In the genomic region with DNA sequence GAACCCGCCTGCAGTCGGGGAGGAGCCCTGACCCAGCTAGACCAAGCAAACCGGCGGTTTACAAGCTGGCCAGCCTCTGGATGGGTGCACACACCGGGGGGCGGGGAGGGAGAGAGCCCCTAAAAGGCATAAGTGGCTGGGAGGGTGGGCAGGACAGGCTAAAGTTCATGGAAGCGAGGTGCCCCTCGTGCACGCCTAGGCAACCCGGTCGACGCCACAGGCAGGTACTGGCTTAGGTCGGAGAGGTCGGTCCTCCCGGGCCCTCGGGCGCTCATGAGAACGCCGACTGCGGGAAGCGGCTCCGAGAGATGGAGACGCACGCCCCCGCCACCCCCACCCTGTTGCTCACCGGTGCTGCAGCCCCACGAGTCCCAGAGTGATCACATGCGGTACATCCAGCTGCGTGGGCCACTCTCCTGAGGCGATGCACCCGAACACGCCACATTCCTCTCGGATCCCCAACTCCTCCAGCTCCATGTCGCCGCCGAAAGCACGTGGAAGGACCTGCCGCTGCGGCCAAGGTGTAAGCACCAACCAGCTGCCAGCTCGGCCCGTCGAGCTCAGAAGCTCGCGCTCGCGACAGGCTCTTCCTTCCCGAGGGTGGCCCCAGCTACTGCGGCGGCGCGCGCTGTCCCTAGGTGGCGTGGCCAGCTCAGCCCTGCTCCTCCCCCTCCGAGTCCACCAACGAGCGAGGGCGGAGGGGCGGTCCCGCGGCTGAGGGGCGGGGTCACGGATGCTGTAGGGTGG, we compare ENCODE assay signal across 8 cellular contexts. TPM values are rescaled to one million over a fixed set of nuclear protein-coding genes. Genes with fewer than 3 reads are reported as not detected.
DNase-seq lines count a peak whose midpoint lies in the region; ATAC-seq, FAIRE-seq and TF ChIP-seq lines count a peak whose summit lies in the region.

PPAT (minus strand) TSS at position 615 of the 747 bp plus-strand sequence; CDS start at position 477, 138 bp downstream.

- H4K20me1 ChIP-seq in BLaER1: peaks cover 84% of the 10 kb centered on the region

- FAIRE-seq in GM19239 (lab: Jason Lieb, UNC): peak; percentile 98

- H3K27ac ChIP-seq in BLaER1 (peak within 1 kb of the TSS; percentile 94), left lung (peak within 1 kb of the TSS; percentile 94 to 95)

- H3K9ac ChIP-seq in BLaER1: peak within 1 kb of the TSS; percentile 93

- intact Hi-C loops in left lung (cut with DNase I): no loop called here

- H3K4me3 ChIP-seq in BLaER1: peak within 1 kb of the TSS; percentile 81
- H3K4me3 ChIP-seq in left lung: peak within 1 kb of the TSS; percentile 77 to 80

- H3K9me3 ChIP-seq in BLaER1 (no peaks in the 10 kb centered on the region), left lung (no peaks in the 10 kb centered on the region)

- DNase-seq in GM19239 (ENCODE audit: insufficient read length, low spot score): peak; percentile 63
- peak; percentile 95 for DNase-seq in NCI-H748 (lab: John Stamatoyannopoulos, UW; ENCODE audit: unreplicated experiment)
- DNase-seq in activated CD4-positive, alpha-beta T cell treated with anti-CD3 and anti-CD28 coated beads, Interleukin-2, amount 50 U/mL, for 1 hour: peak; percentile 99
- peak; percentile 75 for DNase-seq in cortex of kidney (lab: John Stamatoyannopoulos, UW)
- DNase-seq in left lung: peak; percentile 99 to 100
- peak; percentile 98 for DNase-seq in stimulated activated CD4-positive, alpha-beta T cell treated with anti-CD3 and anti-CD28 coated beads, Interleukin-4, amount 100 ng/mL, for 24 hours

- H3K4me1 ChIP-seq in BLaER1: peaks cover 55% of the 10 kb centered on the region
- H3K4me1 ChIP-seq in left lung: peaks cover 0 to 28% of the 10 kb centered on the region in 2 donors

- peak; percentile 12 to 59 for TF ChIP-seq CTCF in left lung (IDR thresholded peaks at IDR 0.05)

- no peaks in the 10 kb centered on the region for H3K27me3 ChIP-seq in BLaER1
- no peaks in the 10 kb centered on the region for H3K27me3 ChIP-seq in left lung

- H3K4me2 ChIP-seq in BLaER1: peak within 1 kb of the TSS; percentile 89

- ATAC-seq in HG03457 (IDR thresholded peaks at IDR 0.05; ENCODE audit: unreplicated experiment) (peak; percentile 67), left lung (peak; percentile 94)

- H3K36me3 ChIP-seq in BLaER1 (peaks cover 14% of the 10 kb centered on the region; the same call in 1 of the 2 replicates), left lung (no peaks in the 10 kb centered on the region)

RNA-seq across cellular contexts. Expression of gene PPAT, which starts in this region (rescaled TPM):
- total RNA-seq in left lung: 1 to 10 TPM; 6.4 to 9.5 TPM

Comparison
In these comparisons a context has a peak if more than half of its experiments do, and no peak if none do; other contexts are left out.
1. Peak in every context shown above with its lines: DNase-seq, ATAC-seq, H3K4me3 ChIP-seq and H3K27ac ChIP-seq.